ENCODE assay signal across 8 cellular contexts in genomic region chr9:34628656-34629491, GRCh38. TPM values are rescaled to one million over a fixed set of nuclear protein-coding genes. Genes with fewer than 3 reads are reported as not detected.
DNase-seq lines count a peak whose midpoint lies in the region; ATAC-seq, FAIRE-seq and TF ChIP-seq lines count a peak whose summit lies in the region.

Gene ARID3C, minus strand, starts transcription at chr9:34629066. Its CDS starts 1,052 bp downstream, at chr9:34628014.

- H3K9me1 ChIP-seq in K562 (ENCODE audit: control insufficient read depth, insufficient read depth, low read length): no peaks in the 10 kb centered on the region

- ATAC-seq in K562: peak; percentile 97

- CTCF ChIA-PET in RWPE1 (lab: Yijun Ruan, JAX): no interaction called here
- CTCF ChIA-PET in K562 (lab: Yijun Ruan, JAX; ENCODE audit: low intra/inter-chr PET ratio): no interaction called here

- in situ Hi-C loops in K562 (cut with MboI): no loop called here

- peak within 1 kb of the TSS; percentile 58 for H3K4me2 ChIP-seq in K562 (ENCODE audit: insufficient read depth, low read length)

- H3K4me3 ChIP-seq in K562: peak within 1 kb of the TSS; percentile 18

- no peak within 1 kb of the TSS for H3K27ac ChIP-seq in RWPE1
- H3K27ac ChIP-seq in K562 (ENCODE audit: extremely low read depth, low read depth, low read length): no peak within 1 kb of the TSS

- TF ChIP-seq CTCF in RWPE1 (conservative IDR thresholded peaks at IDR 0.05; ENCODE audit: low read depth) (no peak; the same call in 1 of the 2 replicates), K562 (IDR thresholded peaks at IDR 0.05 in 2 of 3, conservative IDR thresholded peaks at IDR 0.05 in 1 of 3; ENCODE audit: insufficient read depth in 2 of 3, low read depth in 1 of 3, low read length in 3 of 3) (peak in 1 of 3 experiments; percentile 24; a peak in 1 of 6 replicates)

- BruUV-seq in K562 (replicated peaks; lab: Mats Ljungman, UMichigan): no TSS peak

- H4K20me1 ChIP-seq in K562 (replicated peaks; ENCODE audit: control insufficient read depth, insufficient read depth, low read length): 0 out of 2 replicates have a peak, but pooled peaks cover under 1% of the 10 kb centered on the region

- FAIRE-seq in K562 (lab: Jason Lieb, UNC): no peak

- intact Hi-C loops in K562 (cut with micrococcal nuclease): no loop called here

- WGBS in K562 (ENCODE audit: insufficient coverage, low coverage, missing lambda C conversion rate): 6% methylated on average over 20 of the region's 69 CpGs

- no peak for TF ChIP-seq EP300 in K562 (IDR thresholded peaks at IDR 0.05; ENCODE audit: low read length)

- no peaks in the 10 kb centered on the region for H3K36me3 ChIP-seq in K562 (ENCODE audit: control insufficient read depth, insufficient read depth, low read length)

- H2AFZ ChIP-seq in K562 (ENCODE audit: low read depth, low read length): peak within 1 kb of the TSS; percentile 32; the same call in 1 of the 2 replicates

- peak within 1 kb of the TSS in 1 of 2 experiments; percentile 78; a peak in 2 of 4 replicates for H3K9ac ChIP-seq in K562 (ENCODE audit: insufficient read depth in 1 of 2, low read depth in 2 of 2, low read length in 2 of 2)

- peak; percentile 16 for DNase-seq in NCI-H1436 (lab: John Stamatoyannopoulos, UW)
- no peak for DNase-seq in NCI-H1436 treated with DMSO at 0.1 percent for 48 hours (lab: John Stamatoyannopoulos, UW)
- peak; percentile 49 for DNase-seq in RWPE1 (ENCODE audit: low spot score)
- DNase-seq in K562 (ENCODE audit: extremely low read depth in 1 of 4, low spot score in 3 of 4): peak; percentile 53 to 70 (median 62)
- DNase-seq in islet precursor cell: peak; percentile 75
- DNase-seq in stimulated activated CD8-positive, alpha-beta memory T cell treated with anti-CD3 and anti-CD28 coated beads, Interleukin-4, amount 100 ng/mL, for 48 hours: peak; percentile 55
- no peak for DNase-seq in GF-D8 (lab: John Stamatoyannopoulos, UW)
- no peak for DNase-seq in NCI-H446 (lab: John Stamatoyannopoulos, UW)

- peaks cover 14 to 55% of the 10 kb centered on the region in 2 experiments; a peak in 4 of 5 replicates for H3K27me3 ChIP-seq in K562 (ENCODE audit: control insufficient read depth in 2 of 2, insufficient read depth in 2 of 2, low read length in 2 of 2)

- no peak for TF ChIP-seq RAD21 in K562 (CRISPR knock-in tag; conservative IDR thresholded peaks at IDR 0.05 in 1 of 2, IDR thresholded peaks at IDR 0.05 in 1 of 2)

- no peak for TF ChIP-seq POLR2A in K562 (conservative IDR thresholded peaks at IDR 0.05)

- H3K79me2 ChIP-seq in K562 (ENCODE audit: control insufficient read depth, insufficient read depth, low read length): no peaks in the 10 kb centered on the region

- POLR2A ChIA-PET in RWPE1 (lab: Yijun Ruan, JAX; ENCODE audit: low non-redundant PET): no interaction called here
- POLR2A ChIA-PET in K562 (lab: Yijun Ruan, JAX): no interaction called here

- peaks cover 0 to 21% of the 10 kb centered on the region in 2 experiments; a peak in 4 of 5 replicates for H3K4me1 ChIP-seq in K562 (replicated peaks in 1 of 2; ENCODE audit: control insufficient read depth in 2 of 2, insufficient read depth in 2 of 2, low read length in 2 of 2)

- no peaks in the 10 kb centered on the region for H3K9me3 ChIP-seq in K562 (replicated peaks; ENCODE audit: control insufficient read depth, insufficient read depth, low read depth, low read length)

TF ChIP-seq in K562, 482 proteins besides CTCF, POLR2A, EP300 and RAD21:
- TF ChIP-seq, protein P1, sequence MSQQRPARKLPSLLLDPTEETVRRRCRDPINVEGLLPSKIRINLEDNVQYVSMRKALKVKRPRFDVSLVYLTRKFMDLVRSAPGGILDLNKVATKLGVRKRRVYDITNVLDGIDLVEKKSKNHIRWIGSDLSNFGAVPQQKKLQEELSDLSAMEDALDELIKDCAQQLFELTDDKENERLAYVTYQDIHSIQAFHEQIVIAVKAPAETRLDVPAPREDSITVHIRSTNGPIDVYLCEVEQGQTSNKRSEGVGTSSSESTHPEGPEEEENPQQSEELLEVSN (IDR thresholded peaks at IDR 0.05; ENCODE audit: borderline replicate concordance in 1 of 2, extremely low read depth in 1 of 2, insufficient read depth in 1 of 2, insufficient read length in 1 of 2, low read depth in 1 of 2, low read length in 1 of 2, poor library complexity in 1 of 2, severe bottlenecking in 1 of 2): peak in 1 of 2 experiments; percentile 77
- no peak for TF ChIP-seq GTF2B (IDR thresholded peaks at IDR 0.05; ENCODE audit: extremely low read depth, insufficient read length)
- TF ChIP-seq, protein P2, sequence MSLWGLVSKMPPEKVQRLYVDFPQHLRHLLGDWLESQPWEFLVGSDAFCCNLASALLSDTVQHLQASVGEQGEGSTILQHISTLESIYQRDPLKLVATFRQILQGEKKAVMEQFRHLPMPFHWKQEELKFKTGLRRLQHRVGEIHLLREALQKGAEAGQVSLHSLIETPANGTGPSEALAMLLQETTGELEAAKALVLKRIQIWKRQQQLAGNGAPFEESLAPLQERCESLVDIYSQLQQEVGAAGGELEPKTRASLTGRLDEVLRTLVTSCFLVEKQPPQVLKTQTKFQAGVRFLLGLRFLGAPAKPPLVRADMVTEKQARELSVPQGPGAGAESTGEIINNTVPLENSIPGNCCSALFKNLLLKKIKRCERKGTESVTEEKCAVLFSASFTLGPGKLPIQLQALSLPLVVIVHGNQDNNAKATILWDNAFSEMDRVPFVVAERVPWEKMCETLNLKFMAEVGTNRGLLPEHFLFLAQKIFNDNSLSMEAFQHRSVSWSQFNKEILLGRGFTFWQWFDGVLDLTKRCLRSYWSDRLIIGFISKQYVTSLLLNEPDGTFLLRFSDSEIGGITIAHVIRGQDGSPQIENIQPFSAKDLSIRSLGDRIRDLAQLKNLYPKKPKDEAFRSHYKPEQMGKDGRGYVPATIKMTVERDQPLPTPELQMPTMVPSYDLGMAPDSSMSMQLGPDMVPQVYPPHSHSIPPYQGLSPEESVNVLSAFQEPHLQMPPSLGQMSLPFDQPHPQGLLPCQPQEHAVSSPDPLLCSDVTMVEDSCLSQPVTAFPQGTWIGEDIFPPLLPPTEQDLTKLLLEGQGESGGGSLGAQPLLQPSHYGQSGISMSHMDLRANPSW (CRISPR knock-in tag; IDR thresholded peaks at IDR 0.05): no peak
- TF ChIP-seq, protein P3, sequence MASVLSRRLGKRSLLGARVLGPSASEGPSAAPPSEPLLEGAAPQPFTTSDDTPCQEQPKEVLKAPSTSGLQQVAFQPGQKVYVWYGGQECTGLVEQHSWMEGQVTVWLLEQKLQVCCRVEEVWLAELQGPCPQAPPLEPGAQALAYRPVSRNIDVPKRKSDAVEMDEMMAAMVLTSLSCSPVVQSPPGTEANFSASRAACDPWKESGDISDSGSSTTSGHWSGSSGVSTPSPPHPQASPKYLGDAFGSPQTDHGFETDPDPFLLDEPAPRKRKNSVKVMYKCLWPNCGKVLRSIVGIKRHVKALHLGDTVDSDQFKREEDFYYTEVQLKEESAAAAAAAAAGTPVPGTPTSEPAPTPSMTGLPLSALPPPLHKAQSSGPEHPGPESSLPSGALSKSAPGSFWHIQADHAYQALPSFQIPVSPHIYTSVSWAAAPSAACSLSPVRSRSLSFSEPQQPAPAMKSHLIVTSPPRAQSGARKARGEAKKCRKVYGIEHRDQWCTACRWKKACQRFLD (CRISPR knock-in tag; IDR thresholded peaks at IDR 0.05): no peak
- TF ChIP-seq DACH1 (IDR thresholded peaks at IDR 0.05; ENCODE audit: partially characterized antibody): no peak
- TF ChIP-seq, protein P4, sequence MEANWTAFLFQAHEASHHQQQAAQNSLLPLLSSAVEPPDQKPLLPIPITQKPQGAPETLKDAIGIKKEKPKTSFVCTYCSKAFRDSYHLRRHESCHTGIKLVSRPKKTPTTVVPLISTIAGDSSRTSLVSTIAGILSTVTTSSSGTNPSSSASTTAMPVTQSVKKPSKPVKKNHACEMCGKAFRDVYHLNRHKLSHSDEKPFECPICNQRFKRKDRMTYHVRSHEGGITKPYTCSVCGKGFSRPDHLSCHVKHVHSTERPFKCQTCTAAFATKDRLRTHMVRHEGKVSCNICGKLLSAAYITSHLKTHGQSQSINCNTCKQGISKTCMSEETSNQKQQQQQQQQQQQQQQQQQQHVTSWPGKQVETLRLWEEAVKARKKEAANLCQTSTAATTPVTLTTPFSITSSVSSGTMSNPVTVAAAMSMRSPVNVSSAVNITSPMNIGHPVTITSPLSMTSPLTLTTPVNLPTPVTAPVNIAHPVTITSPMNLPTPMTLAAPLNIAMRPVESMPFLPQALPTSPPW (CRISPR knock-in tag; IDR thresholded peaks at IDR 0.05): peak; percentile 26; the same call in 1 of the 2 replicates
- peak; percentile 38; the same call in 1 of the 2 replicates for TF ChIP-seq CXXC5 (CRISPR knock-in tag; IDR thresholded peaks at IDR 0.05)
- TF ChIP-seq HNRNPLL (IDR thresholded peaks at IDR 0.05; ENCODE audit: low read depth, low read length, poor library complexity, severe bottlenecking): peak; percentile 97
TF ChIP-seq in K562: peak in this region for 4.

RNA-seq across cellular contexts. Expression of gene ARID3C, which starts in this region (rescaled TPM):
- not detected in 2 replicates for total RNA-seq in K562 (2011; cell fraction: chromatin; rRNA removed; ENCODE audit: low replicate concordance)
- not detected in 2 replicates for total RNA-seq in K562 (2011; cell fraction: nucleolus; rRNA removed)
- total RNA-seq in K562 (2011; cell fraction: nucleoplasm; rRNA removed): not detected in 2 replicates
- total RNA-seq in K562 (2014; rRNA removed) (not detected in 2 replicates), K562 (2014; rRNA removed; fragmentation: Illumina TruSeq; extraction: Trizol) (not detected in 2 replicates), K562 (2015; rRNA removed; fragmentation: Illumina TruSeq; extraction: Trizol) (not detected in 2 replicates), K562 (2021) (not detected in 2 replicates)
- polyA plus RNA-seq in K562 (2011; rRNA removed) (not detected in 2 replicates), K562 (2014; fragmentation: Illumina TruSeq; extraction: Trizol) (not detected in 2 replicates), K562 (2014; fragmentation: Nextera tagmentation; extraction: Ambion mirVana) (not detected), K562 (2014; rRNA removed) (not detected in 2 replicates)
- not detected in 2 replicates for polyA plus RNA-seq in K562 (2011; cell fraction: cytosol; rRNA removed)
- polyA plus RNA-seq in K562 (2011; cell fraction: nucleus; rRNA removed): not detected in 2 replicates
- polyA plus RNA-seq in K562 (2012): not detected in 2 replicates
- not detected in 2 replicates for polyA minus RNA-seq in K562 (2011; rRNA and poly(A)+ RNA removed)
- polyA minus RNA-seq in K562 (2011; cell fraction: cytosol; rRNA and poly(A)+ RNA removed): not detected in 2 replicates
- polyA minus RNA-seq in K562 (2011; cell fraction: nucleus; rRNA and poly(A)+ RNA removed): not detected in 2 replicates

Comparison
In these comparisons a context has a peak if more than half of its experiments do, and no peak if none do; other contexts are left out.
1. DNase-seq: peak in NCI-H1436 (single experiment), RWPE1 (single experiment), islet precursor cell (single experiment) and stimulated activated CD8-positive, alpha-beta memory T cell treated with anti-CD3 and anti-CD28 coated beads, Interleukin-4, amount 100 ng/mL, for 48 hours (single experiment); none in NCI-H1436 treated with DMSO at 0.1 percent for 48 hours (single experiment), GF-D8 (single experiment) and NCI-H446 (0 of 2).
2. Peak in DNase-seq, ATAC-seq, H3K4me3 ChIP-seq and H3K4me2 ChIP-seq in K562; RNA of the gene not detected or under 1 TPM.